In genomic region chr12:41061189-41061588, GRCh38 we compare ENCODE assay signal across 15 cellular contexts.
A peak's percentile ranks its signal among the peaks of the same experiment; 100 is the strongest.
DNase-seq lines count a peak whose midpoint lies in the region; ATAC-seq, FAIRE-seq and TF ChIP-seq lines count a peak whose summit lies in the region.
"Had no signal": no experiment of that assay in that cellular context is flagged by ENCODE, and none has a peak within 500 bp of the region (broad histone marks: within the 10 kb centered on the region; RNA-seq: fewer than 3 reads in every experiment).

No MANE protein-coding gene starts in this region.

- H3K36me3 ChIP-seq in liver (ENCODE audit: control insufficient read depth in 4 of 4, insufficient read depth in 3 of 4, low read depth in 1 of 4, low read length in 3 of 4) (no peaks in the 10 kb centered on the region), HepG2 (replicated peaks in 1 of 2; ENCODE audit: control insufficient read depth in 1 of 2, insufficient read depth in 2 of 2, low read length in 2 of 2) (no peaks in the 10 kb centered on the region), right lobe of liver (no peaks in the 10 kb centered on the region), osteoblast (ENCODE audit: insufficient read depth, low read length) (no peaks in the 10 kb centered on the region)

- H3K27me3 ChIP-seq in liver (ENCODE audit: control insufficient read depth in 4 of 4, insufficient read depth in 4 of 4, low read length in 3 of 4): peaks cover 0 to 7% (median 0%) of the 10 kb centered on the region in 4 donors
- H3K27me3 ChIP-seq in HepG2 (ENCODE audit: control insufficient read depth in 1 of 2, insufficient read depth in 2 of 2, low read length in 2 of 2): no peaks in the 10 kb centered on the region
- no peaks in the 10 kb centered on the region for H3K27me3 ChIP-seq in right lobe of liver
- no peaks in the 10 kb centered on the region for H3K27me3 ChIP-seq in osteoblast (ENCODE audit: insufficient read depth, low read length)

- no peak overlapping the region for H3K4me2 ChIP-seq in HepG2 (ENCODE audit: low read depth, low read length)
- no peak overlapping the region for H3K4me2 ChIP-seq in osteoblast (ENCODE audit: insufficient read depth, low read length)
- H3K4me2 ChIP-seq: A549, KMS-11 had no signal

- CTCF ChIA-PET in HepG2 (lab: Yijun Ruan, JAX; ENCODE audit: low intra/inter-chr PET ratio, low total read pairs): no interaction called here

- H3K27ac ChIP-seq in liver (ENCODE audit: low read depth in 1 of 2, low read length in 2 of 2) (no peak overlapping the region), HepG2 (ENCODE audit: extremely low read length, insufficient read depth, low read length) (no peak overlapping the region), right lobe of liver (no peak overlapping the region), osteoblast (ENCODE audit: low read depth, low read length) (no peak overlapping the region)
- H3K27ac ChIP-seq: A549, KMS-11 had no signal

- ATAC-seq in HepG2 (no peak), right lobe of liver (peak; percentile 81 to 98 (median 94))
- ATAC-seq: A549, Panc1 had no signal

- intact Hi-C loops in HepG2 (cut with micrococcal nuclease; ENCODE audit: unreplicated experiment) (no loop called here), right lobe of liver (cut with DNase I) (no loop called here)

- TF ChIP-seq RAD21 in liver (IDR thresholded peaks at IDR 0.05) (no peak), HepG2 (CRISPR knock-in tag; IDR thresholded peaks at IDR 0.05) (no peak)

- no peak for TF ChIP-seq CTCF in liver (IDR thresholded peaks at IDR 0.05; ENCODE audit: low read depth, low read length, missing input control)
- no peak for TF ChIP-seq CTCF in HepG2 (CRISPR knock-in tag; IDR thresholded peaks at IDR 0.05)
- TF ChIP-seq CTCF in right lobe of liver (IDR thresholded peaks at IDR 0.05): no peak
- no peak for TF ChIP-seq CTCF in osteoblast (IDR thresholded peaks at IDR 0.05; ENCODE audit: extremely low read depth, low read depth, low read length)

- DNase-seq in HepG2 (ENCODE audit: low spot score): no peak
- peak; percentile 1 for DNase-seq in NCI-H69 (lab: John Stamatoyannopoulos, UW)
- DNase-seq in right lobe of liver: peak in 1 of 3 donors; percentile 51
- DNase-seq in osteoblast (ENCODE audit: insufficient read length, low spot score, missing footprints): no peak
- DNase-seq in hepatic stellate cell (ENCODE audit: low spot score): no peak
- DNase-seq in activated CD4-positive, alpha-beta T cell treated with anti-CD3 and anti-CD28 coated beads for 1 hour: no peak
- no peak for DNase-seq in stimulated activated CD4-positive, alpha-beta T cell treated with anti-CD3 and anti-CD28 coated beads, Interleukin-4, amount 100 ng/mL, for 24 hours
- DNase-seq: DMS 273 treated with DMSO at 0.1 percent for 48 hours, NCI-H1092 treated with DMSO at 0.1 percent for 48 hours, NCI-H510A, NCI-H82 had no signal

- H4K20me1 ChIP-seq in HepG2 (ENCODE audit: insufficient read depth, low read length): no peaks in the 10 kb centered on the region
- H4K20me1 ChIP-seq in osteoblast (ENCODE audit: insufficient read depth, low read length): no peaks in the 10 kb centered on the region

- H3K9ac ChIP-seq in liver (ENCODE audit: low read depth in 1 of 2, low read length in 2 of 2) (no peak overlapping the region), HepG2 (ENCODE audit: insufficient read depth, low read depth, low read length) (no peak overlapping the region)
- H3K9ac ChIP-seq: KMS-11 had no signal

- H2AFZ ChIP-seq in HepG2 (ENCODE audit: low read length) (no peak overlapping the region), osteoblast (ENCODE audit: low read length) (no peak overlapping the region)

- no peak for FAIRE-seq in HepG2 (lab: Jason Lieb, UNC)
- FAIRE-seq: A549 had no signal

- H3K9me3 ChIP-seq in liver (ENCODE audit: control insufficient read depth in 4 of 4, low read length in 3 of 4) (no peaks in the 10 kb centered on the region), HepG2 (ENCODE audit: low read length) (no peaks in the 10 kb centered on the region), right lobe of liver (no peaks in the 10 kb centered on the region), osteoblast (ENCODE audit: low read depth, low read length) (no peaks in the 10 kb centered on the region)
- H3K9me3 ChIP-seq: A549 had no signal

- WGBS in liver: 25% methylated on average over 2 of the region's 2 CpGs
- 0% methylated on average over 2 of the region's 2 CpGs for WGBS in HepG2 (ENCODE audit: low lambda C conversion rate)
- 10% methylated on average over 2 of the region's 2 CpGs for WGBS in right lobe of liver (ENCODE audit: insufficient coverage, low coverage, low lambda C conversion rate, missing lambda C conversion rate)

- no peak for TF ChIP-seq EP300 in HepG2 (IDR thresholded peaks at IDR 0.05; ENCODE audit: low read depth in 2 of 2, low read length in 2 of 2)
- TF ChIP-seq EP300 in HepG2 (CRISPR knock-in tag; IDR thresholded peaks at IDR 0.05; ENCODE audit: borderline replicate concordance): no peak

- POLR2A ChIA-PET in HepG2 (lab: Yijun Ruan, JAX): no interaction called here

- in situ Hi-C loops in HepG2 (cut with HindIII; ENCODE audit: extremely low pct_ligation_motif_present, low pct_unique_long_range_greater_than_20kb): no loop called here

- BruUV-seq in HepG2 (replicated peaks; lab: Mats Ljungman, UMichigan): no TSS peak

- H3K4me3 ChIP-seq in liver (ENCODE audit: low read depth in 1 of 3, low read length in 3 of 3): no peak overlapping the region
- no peak overlapping the region for H3K4me3 ChIP-seq in HepG2 (replicated peaks in 1 of 3; ENCODE audit: insufficient read depth in 1 of 3, low read depth in 2 of 3, low read length in 3 of 3)
- no peak overlapping the region for H3K4me3 ChIP-seq in right lobe of liver
- no peak overlapping the region for H3K4me3 ChIP-seq in osteoblast (ENCODE audit: insufficient read depth, low read length)
- H3K4me3 ChIP-seq: A549 had no signal

- H3K79me2 ChIP-seq in HepG2 (ENCODE audit: insufficient read depth, low read length) (no peaks in the 10 kb centered on the region), osteoblast (ENCODE audit: insufficient read depth, low read length) (no peaks in the 10 kb centered on the region)

- H3K4me1 ChIP-seq in liver (ENCODE audit: control insufficient read depth in 4 of 4, insufficient read depth in 4 of 4, low read length in 3 of 4) (peaks cover 3 to 12% (median 4%) of the 10 kb centered on the region in 4 donors), HepG2 (ENCODE audit: insufficient read depth, low read length) (no peaks in the 10 kb centered on the region), right lobe of liver (peaks cover 0 to 12% (median 0%) of the 10 kb centered on the region in 4 donors), osteoblast (ENCODE audit: insufficient read depth, low read length) (no peaks in the 10 kb centered on the region)
- H3K4me1 ChIP-seq: A549 had no signal

- no peak for TF ChIP-seq POLR2A in HepG2 (IDR thresholded peaks at IDR 0.05; ENCODE audit: insufficient read depth in 1 of 2, low read depth in 2 of 2, low read length in 2 of 2)
- no peak for TF ChIP-seq POLR2A in right lobe of liver (IDR thresholded peaks at IDR 0.05)

TF ChIP-seq in liver, 16 proteins besides CTCF, POLR2A, EP300 and RAD21:
- no peak for TF ChIP-seq TAF1 (conservative IDR thresholded peaks at IDR 0.05)
- TF ChIP-seq HNF4A (conservative IDR thresholded peaks at IDR 0.05): peak in 1 of 2 donors; percentile 34
- TF ChIP-seq GABPA (IDR thresholded peaks at IDR 0.05 in 1 of 2, conservative IDR thresholded peaks at IDR 0.05 in 1 of 2): no peak
- no peak for TF ChIP-seq NR2F2 (IDR thresholded peaks at IDR 0.05)
- peak; percentile 55 for TF ChIP-seq FOXA1 (IDR thresholded peaks at IDR 0.05)
- peak; percentile 71 for TF ChIP-seq FOXA2 (IDR thresholded peaks at IDR 0.05)
- TF ChIP-seq JUND (IDR thresholded peaks at IDR 0.05): no peak
- TF ChIP-seq RXRA (IDR thresholded peaks at IDR 0.05): peak in 1 of 2 donors; percentile 43
- no peak for TF ChIP-seq SP1 (IDR thresholded peaks at IDR 0.05)
TF ChIP-seq in liver: peak in this region for 4.

TF ChIP-seq in HepG2, 621 proteins besides CTCF, POLR2A, EP300 and RAD21:
- no peak for TF ChIP-seq THYN1 (CRISPR knock-in tag; IDR thresholded peaks at IDR 0.05; ENCODE audit: borderline replicate concordance, low read depth)
- no peak for TF ChIP-seq SP5 (CRISPR knock-in tag; IDR thresholded peaks at IDR 0.05; ENCODE audit: borderline replicate concordance, low read depth)
- no peak for TF ChIP-seq FOXA3 (CRISPR knock-in tag; IDR thresholded peaks at IDR 0.05)
- no peak for TF ChIP-seq AHR (CRISPR knock-in tag; IDR thresholded peaks at IDR 0.05)
- no peak for TF ChIP-seq CREB3 (CRISPR knock-in tag; IDR thresholded peaks at IDR 0.05)
TF ChIP-seq in HepG2: peak in this region for 0.
